In the genomic region with DNA sequence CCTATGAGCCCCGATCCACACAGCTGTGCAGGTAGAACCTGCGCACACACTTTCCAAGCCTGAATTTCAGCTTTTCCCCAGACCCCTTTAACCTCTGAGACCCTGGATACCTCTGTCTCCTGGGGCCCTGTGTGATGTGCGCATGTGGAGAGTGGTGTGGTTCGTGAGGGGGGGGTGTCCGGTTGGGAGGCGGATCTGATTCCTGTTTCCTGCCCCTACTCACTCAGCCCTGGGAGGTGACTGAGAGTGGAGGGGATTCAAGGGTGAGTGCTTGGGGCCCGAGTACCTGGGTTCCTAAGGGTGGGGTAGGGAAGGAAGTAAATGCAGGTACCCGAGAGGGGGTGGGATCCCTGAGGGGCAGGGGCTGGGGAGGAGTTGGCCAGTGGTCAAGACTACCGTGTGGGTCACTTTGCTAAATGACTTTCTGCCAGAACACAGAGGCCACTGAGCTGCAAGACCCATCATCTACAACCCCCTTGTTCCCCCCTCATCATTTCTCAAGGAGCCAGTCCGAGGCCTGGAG, we compare ENCODE assay signal across 23 cellular contexts. TPM values are rescaled to one million over a fixed set of nuclear protein-coding genes. Genes with fewer than 3 reads are reported as not detected.
DNase-seq lines count a peak whose midpoint lies in the region; ATAC-seq and TF ChIP-seq lines count a peak whose summit lies in the region.
"Had no signal": no experiment of that assay in that cellular context is flagged by ENCODE, and none has a peak within 500 bp of the region (broad histone marks: within the 10 kb centered on the region; RNA-seq: fewer than 3 reads in every experiment).

No MANE protein-coding gene starts in this region.

- WGBS in suprapubic skin = 58% methylated on average over 10 of the region's 10 CpGs

- no peak overlapping the region for H3K4me3 Mint-ChIP-seq in T-helper 17 cell
- H3K4me3 Mint-ChIP-seq: activated CD8-positive, alpha-beta memory T cell treated with anti-CD3 and anti-CD28 coated beads, Interleukin-2, amount 10 ng/mL, durations not matched to agents 7 days and 5 days; H9; IgD-negative memory B cell; stimulated activated naive B cell treated with anti-CD40 and anti-IgM and Interleukin-4, amounts not matched to agents 10 μg/mL and 1 μg/mL and 100 μg/mL, for 72 hours had no signal

- H3K4me3 ChIP-seq in breast epithelium = peak overlapping the region; percentile 24 to 52 (median 25)
- H3K4me3 ChIP-seq in cardiac muscle cell = no peak overlapping the region
- H3K4me3 ChIP-seq in muscle layer of duodenum (ENCODE audit: low read depth in 1 of 2, low read length in 2 of 2) = peak overlapping the region in 1 of 2 donors; percentile 16
- peak overlapping the region; percentile 7 for H3K4me3 ChIP-seq in suprapubic skin

- peaks cover 2% of the 10 kb centered on the region for H3K36me3 Mint-ChIP-seq in T-helper 17 cell (ENCODE audit: low read depth)
- H3K36me3 Mint-ChIP-seq: activated CD8-positive, alpha-beta memory T cell treated with anti-CD3 and anti-CD28 coated beads, Interleukin-2, amount 10 ng/mL, durations not matched to agents 7 days and 5 days; stimulated activated naive B cell treated with anti-CD40 and anti-IgM and Interleukin-4, amounts not matched to agents 10 μg/mL and 1 μg/mL and 100 μg/mL, for 72 hours had no signal

- H3K36me3 ChIP-seq in breast epithelium = no peaks in the 10 kb centered on the region
- H3K36me3 ChIP-seq in cardiac muscle cell = no peaks in the 10 kb centered on the region
- H3K36me3 ChIP-seq in muscle layer of duodenum (ENCODE audit: control insufficient read depth in 1 of 2, insufficient read depth in 2 of 2, low read length in 2 of 2) = no peaks in the 10 kb centered on the region
- no peaks in the 10 kb centered on the region for H3K36me3 ChIP-seq in suprapubic skin

- TF ChIP-seq CTCF in breast epithelium (IDR thresholded peaks at IDR 0.05) = no peak
- TF ChIP-seq CTCF in cardiac muscle cell (IDR thresholded peaks at IDR 0.05; ENCODE audit: low read depth, low read length) = no peak
- no peak for TF ChIP-seq CTCF in suprapubic skin (IDR thresholded peaks at IDR 0.05)

- intact Hi-C loops in breast epithelium (cut with DNase I; ENCODE audit: low total_unique reads) = no loop called here

- H3K4me1 ChIP-seq in breast epithelium (no peaks in the 10 kb centered on the region), cardiac muscle cell (ENCODE audit: low read depth) (peaks cover 25% of the 10 kb centered on the region), muscle layer of duodenum (ENCODE audit: control insufficient read depth in 1 of 2, insufficient read depth in 2 of 2, low read length in 2 of 2) (peaks cover 0 to 11% of the 10 kb centered on the region in 2 donors), suprapubic skin (peaks cover 5% of the 10 kb centered on the region)

- no peaks in the 10 kb centered on the region for H3K9me3 ChIP-seq in breast epithelium
- no peaks in the 10 kb centered on the region for H3K9me3 ChIP-seq in cardiac muscle cell (ENCODE audit: low read depth)
- H3K9me3 ChIP-seq in muscle layer of duodenum (ENCODE audit: control insufficient read depth in 1 of 2, low read length in 2 of 2) = no peaks in the 10 kb centered on the region
- H3K9me3 ChIP-seq in suprapubic skin = no peaks in the 10 kb centered on the region
- no peaks in the 10 kb centered on the region for H3K9me3 ChIP-seq in T-helper 17 cell (ENCODE audit: control insufficient read depth, low read length, poor library complexity, severe bottlenecking)

- no peak for DNase-seq in breast epithelium (ENCODE audit: low spot score in 2 of 2)
- no peak for DNase-seq in cardiac muscle cell (ENCODE audit: low read depth in 1 of 2, low spot score in 1 of 2)
- no peak for DNase-seq in suprapubic skin (ENCODE audit: low spot score in 2 of 2)
- no peak for DNase-seq in NCI-H345 treated with DMSO at 0.1 percent for 48 hours (lab: John Stamatoyannopoulos, UW; ENCODE audit: unreplicated experiment)
- DNase-seq in T-helper 17 cell = no peak
- DNase-seq in NCI-H2171 treated with DMSO at 0.1 percent for 48 hours (lab: John Stamatoyannopoulos, UW) = no peak
- no peak for DNase-seq in activated CD4-positive, alpha-beta T cell treated with anti-CD3 and anti-CD28 coated beads for 4 hours
- DNase-seq: activated CD4-positive, alpha-beta T cell treated with anti-CD3 and anti-CD28 coated beads for 1 hour; activated CD8-positive, alpha-beta memory T cell treated with anti-CD3 and anti-CD28 coated beads, Interleukin-2, amount 10 ng/mL, durations not matched to agents 7 days and 5 days; activated effector memory CD4-positive, alpha-beta T cell treated with Interleukin-2 at 50 U/mL for 16 hours; amygdala; DMS79 treated with DMSO at 0.1 percent for 48 hours; H9; MV-4-11; NCI-H2081; NCI-H524 treated with DMSO at 0.1 percent for 48 hours; stimulated activated CD4-positive, alpha-beta T cell treated with anti-CD3 and anti-CD28 coated beads, Interleukin-12 subunit alpha, Interleukin-12 subunit beta, amount 100 ng/mL, for 4 hours; stimulated activated naive B cell treated with anti-CD40 and anti-IgM and Interleukin-4, amounts not matched to agents 10 μg/mL and 1 μg/mL and 100 μg/mL, for 72 hours; T-helper 9 cell had no signal

- ATAC-seq in T-helper 17 cell = no peak
- ATAC-seq: activated CD8-positive, alpha-beta memory T cell treated with anti-CD3 and anti-CD28 coated beads, Interleukin-2, amount 10 ng/mL, durations not matched to agents 7 days and 5 days; stimulated activated naive B cell treated with anti-CD40 and anti-IgM and Interleukin-4, amounts not matched to agents 10 μg/mL and 1 μg/mL and 100 μg/mL, for 72 hours had no signal

- peaks cover 2% of the 10 kb centered on the region for H3K4me1 Mint-ChIP-seq in T-helper 17 cell
- H3K4me1 Mint-ChIP-seq: activated CD8-positive, alpha-beta memory T cell treated with anti-CD3 and anti-CD28 coated beads, Interleukin-2, amount 10 ng/mL, durations not matched to agents 7 days and 5 days; IgD-negative memory B cell had no signal

- H3K27ac ChIP-seq in breast epithelium (peak overlapping the region in 1 of 2 donors; percentile 57), cardiac muscle cell (peak overlapping the region; percentile 67), muscle layer of duodenum (ENCODE audit: low read length) (peak overlapping the region; percentile 39), suprapubic skin (no peak overlapping the region)

- TF ChIP-seq POLR2A in breast epithelium (IDR thresholded peaks at IDR 0.05) (no peak), suprapubic skin (IDR thresholded peaks at IDR 0.05) (no peak)

- no peak for TF ChIP-seq EP300 in suprapubic skin (IDR thresholded peaks at IDR 0.05)

- peaks cover 0 to 34% of the 10 kb centered on the region in 2 donors for H3K27me3 ChIP-seq in breast epithelium
- H3K27me3 ChIP-seq in cardiac muscle cell = peaks cover 15% of the 10 kb centered on the region
- peaks cover 11% of the 10 kb centered on the region for H3K27me3 ChIP-seq in muscle layer of duodenum (ENCODE audit: low read depth, low read length)
- peaks cover 41% of the 10 kb centered on the region for H3K27me3 ChIP-seq in suprapubic skin

- H3K27ac Mint-ChIP-seq in T-helper 17 cell = no peak overlapping the region
- H3K27ac Mint-ChIP-seq: activated CD8-positive, alpha-beta memory T cell treated with anti-CD3 and anti-CD28 coated beads, Interleukin-2, amount 10 ng/mL, durations not matched to agents 7 days and 5 days; IgD-negative memory B cell; stimulated activated naive B cell treated with anti-CD40 and anti-IgM and Interleukin-4, amounts not matched to agents 10 μg/mL and 1 μg/mL and 100 μg/mL, for 72 hours had no signal

- H3K27me3 Mint-ChIP-seq in T-helper 17 cell = peaks cover 41% of the 10 kb centered on the region

RNA-seq across cellular contexts. Expression of a gene that starts 0.6 kb away (rescaled TPM):
- total RNA-seq in breast epithelium = 10 to 100 TPM in 2 of 3 donors, 1 to 10 TPM in 1; 2.9 to 75.4 (median 11.5) TPM
- total RNA-seq in cardiac muscle cell = 1.1 and 3.0 TPM in 2 replicates
- polyA plus RNA-seq in cardiac muscle cell = 0.17 and 0.73 TPM in 2 replicates
- 10 to 100 TPM in 2 of 4 donors, 1 to 10 TPM in 2; 2.3 to 22.2 (median 11.0) TPM for total RNA-seq in suprapubic skin
- total RNA-seq in T-helper 17 cell = not detected
- total RNA-seq: activated CD8-positive, alpha-beta memory T cell treated with anti-CD3 and anti-CD28 coated beads, Interleukin-2, amount 10 ng/mL, durations not matched to agents 7 days and 5 days; SK-MEL-5 had no signal
- polyA plus RNA-seq: IgD-negative memory B cell had no signal

RNA-seq across cellular contexts. Expression of a gene that starts 15.5 kb away (rescaled TPM):
- total RNA-seq in breast epithelium = 1 to 10 TPM in 2 of 3 donors, under 1 TPM in 1; 0.96 to 4.7 (median 3.3) TPM
- total RNA-seq in cardiac muscle cell = 3.5 and 9.5 TPM in 2 replicates
- 6.0 and 7.9 TPM in 2 replicates for polyA plus RNA-seq in cardiac muscle cell
- 1 to 10 TPM in 3 of 4 donors, under 1 TPM in 1; 0.80 to 2.4 (median 1.5) TPM for total RNA-seq in suprapubic skin
- total RNA-seq in T-helper 17 cell = 1 to 10 TPM; 8.3 to 8.7 TPM

RNA-seq across cellular contexts. Expression of a gene that starts 22.2 kb away (rescaled TPM):
- 10 to 100 TPM; 22.1 to 25.2 (median 23.1) TPM for total RNA-seq in breast epithelium
- 40.0 and 43.6 TPM in 2 replicates for total RNA-seq in cardiac muscle cell
- polyA plus RNA-seq in cardiac muscle cell = 75.5 and 89.2 TPM in 2 replicates
- total RNA-seq in suprapubic skin = 10 to 100 TPM; 12.6 to 16.3 (median 13.7) TPM
- total RNA-seq in T-helper 17 cell = 10 to 100 TPM; 27.0 to 36.2 TPM

RNA-seq across cellular contexts. Expression of a gene that starts 29.0 kb away (rescaled TPM):
- total RNA-seq in breast epithelium (not detected), cardiac muscle cell (not detected in 2 replicates), suprapubic skin (not detected), T-helper 17 cell (not detected)
- polyA plus RNA-seq in cardiac muscle cell = not detected in 2 replicates
- total RNA-seq: activated CD8-positive, alpha-beta memory T cell treated with anti-CD3 and anti-CD28 coated beads, Interleukin-2, amount 10 ng/mL, durations not matched to agents 7 days and 5 days; glomerular endothelial cell; H9; SK-MEL-5 had no signal
- polyA plus RNA-seq: IgD-negative memory B cell had no signal
